Comparison of ENCODE assay signal across 30 cellular contexts in the genomic region with DNA sequence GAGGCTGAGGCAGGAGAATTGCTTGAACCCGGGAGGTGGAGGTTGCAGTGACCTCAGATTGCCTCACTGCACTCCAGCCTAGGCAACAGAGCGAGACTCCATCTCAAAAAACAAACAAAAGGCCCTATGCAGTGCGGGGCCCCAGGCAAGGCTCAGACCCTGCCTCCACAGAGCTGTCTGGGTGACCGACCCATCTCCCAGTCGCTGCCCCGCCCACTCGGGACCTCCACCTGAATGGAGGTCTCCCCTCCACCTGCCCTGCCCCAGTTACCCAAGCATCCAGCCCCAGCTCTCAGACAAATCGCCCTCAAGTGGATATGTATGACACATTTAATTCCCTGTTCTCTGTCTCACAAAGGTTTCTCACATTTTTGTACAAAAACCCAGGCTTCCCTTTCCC. TPM values are rescaled to one million over a fixed set of nuclear protein-coding genes. Genes with fewer than 3 reads are reported as not detected.
DNase-seq lines count a peak whose midpoint lies in the region; ATAC-seq, FAIRE-seq and TF ChIP-seq lines count a peak whose summit lies in the region.
"Had no signal": no experiment of that assay in that cellular context is flagged by ENCODE, and none has a peak within 500 bp of the region (broad histone marks: within the 10 kb centered on the region; RNA-seq: fewer than 3 reads in every experiment).

No MANE protein-coding gene starts in this region.

- H3K27me3 ChIP-seq in astrocyte (ENCODE audit: insufficient read depth, low read length) = no peaks in the 10 kb centered on the region
- peaks cover 0 to 20% (median 12%) of the 10 kb centered on the region in 3 experiments for H3K27me3 ChIP-seq in neuronal stem cell (ENCODE audit: control insufficient read depth in 3 of 3, insufficient read depth in 3 of 3, low read depth in 1 of 3, low read length in 3 of 3)

- peak overlapping the region; percentile 75 for H2AK5ac ChIP-seq in neuronal stem cell (ENCODE audit: low read depth, low read length)

- H2BK120ac ChIP-seq in neuronal stem cell (ENCODE audit: low read depth, low read length) = no peak overlapping the region

- no peaks in the 10 kb centered on the region for H3K9me3 Mint-ChIP-seq in astrocyte (ENCODE audit: unreplicated experiment)
- H3K9me3 Mint-ChIP-seq: CD4-positive, alpha-beta memory T cell; CD8-positive, alpha-beta memory T cell had no signal

- no peak for FAIRE-seq in A549 (lab: Jason Lieb, UNC)
- FAIRE-seq in astrocyte (lab: Jason Lieb, UNC) = no peak
- FAIRE-seq: GM12878, GM12892, GM19239 had no signal

- H3K4me2 ChIP-seq in A549 (peak overlapping the region; percentile 93; the same call in 2 of the 3 replicates), astrocyte (ENCODE audit: low read length) (no peak overlapping the region), neuronal stem cell (ENCODE audit: insufficient read depth, low read length, poor library complexity, severe bottlenecking) (no peak overlapping the region)
- H3K4me2 ChIP-seq: BLaER1 had no signal

- H3K27ac Mint-ChIP-seq in astrocyte (ENCODE audit: unreplicated experiment) = peak overlapping the region; percentile 47
- H3K27ac Mint-ChIP-seq: CD14-positive monocyte; CD4-positive, CD25-positive, alpha-beta regulatory T cell had no signal

- no peaks in the 10 kb centered on the region for H3K27me3 Mint-ChIP-seq in astrocyte (ENCODE audit: low read depth, unreplicated experiment)

- H3K4me3 ChIP-seq in A549 = no peak overlapping the region
- H3K4me3 ChIP-seq in astrocyte (ENCODE audit: insufficient read depth, low read depth, low read length) = no peak overlapping the region
- no peak overlapping the region for H3K4me3 ChIP-seq in neuronal stem cell (ENCODE audit: low read length in 2 of 2)
- H3K4me3 ChIP-seq: BLaER1, GM12878 had no signal

- peaks cover 14% of the 10 kb centered on the region for H3K36me3 ChIP-seq in astrocyte (ENCODE audit: insufficient read depth, low read length)
- no peaks in the 10 kb centered on the region for H3K36me3 ChIP-seq in neuronal stem cell (replicated peaks in 1 of 2; ENCODE audit: control insufficient read depth in 2 of 2, insufficient read depth in 2 of 2, low read length in 2 of 2)
- H3K36me3 ChIP-seq: BE2C, BLaER1 had no signal

- H2BK5ac ChIP-seq in neuronal stem cell (ENCODE audit: low read length) = no peak overlapping the region

- CTCF ChIA-PET in A549 (lab: Yijun Ruan, JAX) = interaction anchor here (0.8 to 14.8 kb wide), 4 partner anchors 15 to 73 kb away, joined by 3 to 105 read pairs (median 12); partner anchors contain the start of gene KMT5C

- no peak for ATAC-seq in A549
- ATAC-seq: GM12878 had no signal

- H3K4me1 Mint-ChIP-seq in astrocyte (ENCODE audit: low read depth, unreplicated experiment) = peaks cover 14% of the 10 kb centered on the region

- H3K79me2 ChIP-seq in astrocyte (ENCODE audit: insufficient read depth, low read length) = peaks cover 31% of the 10 kb centered on the region

- H3K27ac ChIP-seq in A549 (peak overlapping the region in 1 of 2 experiments; percentile 68; a peak in 3 of 6 replicates), astrocyte (ENCODE audit: low read depth, low read length) (no peak overlapping the region), neuronal stem cell (replicated peaks; ENCODE audit: low read length) (no peak overlapping the region)
- H3K27ac ChIP-seq: 22Rv1, BLaER1 had no signal

- peaks cover 12% of the 10 kb centered on the region for H3K36me3 Mint-ChIP-seq in astrocyte (ENCODE audit: low read depth, unreplicated experiment)
- H3K36me3 Mint-ChIP-seq: CD14-positive monocyte; CD4-positive, alpha-beta memory T cell; CD4-positive, CD25-positive, alpha-beta regulatory T cell had no signal

- H3K79me1 ChIP-seq in neuronal stem cell (ENCODE audit: low read depth, low read length) = no peaks in the 10 kb centered on the region

- H3K4me3 Mint-ChIP-seq in astrocyte (ENCODE audit: unreplicated experiment) = peak overlapping the region; percentile 14
- H3K4me3 Mint-ChIP-seq: CD14-positive monocyte; CD4-positive, alpha-beta memory T cell; CD8-positive, alpha-beta memory T cell had no signal

- H3K4ac ChIP-seq in neuronal stem cell (ENCODE audit: low read length) = no peak overlapping the region

- H3K23ac ChIP-seq in neuronal stem cell (ENCODE audit: low read depth, low read length, poor library complexity) = no peak overlapping the region

- no peak for TF ChIP-seq CTCF in A549 (IDR thresholded peaks at IDR 0.05)
- TF ChIP-seq CTCF in astrocyte (IDR thresholded peaks at IDR 0.05; ENCODE audit: insufficient read depth, low read depth, low read length) = no peak

- H4K20me1 ChIP-seq in astrocyte (ENCODE audit: insufficient read depth, low read length) = peaks cover 36% of the 10 kb centered on the region

- no peak for TF ChIP-seq EP300 in A549 (IDR thresholded peaks at IDR 0.05)

- no peak overlapping the region for H2AFZ ChIP-seq in astrocyte (ENCODE audit: low read depth, low read length)
- H2AFZ ChIP-seq in neuronal stem cell (ENCODE audit: low read length) = no peak overlapping the region

- H4K91ac ChIP-seq in neuronal stem cell (ENCODE audit: low read depth, low read length, poor library complexity) = no peak overlapping the region

- no peak overlapping the region for H3K14ac ChIP-seq in neuronal stem cell (ENCODE audit: low read length)

- H3K9ac ChIP-seq in astrocyte (ENCODE audit: low read length) (no peak overlapping the region), neuronal stem cell (ENCODE audit: low read depth, low read length, poor library complexity) (no peak overlapping the region)
- H3K9ac ChIP-seq: BLaER1 had no signal

- TF ChIP-seq RAD21 in A549 (conservative IDR thresholded peaks at IDR 0.05 in 1 of 2, IDR thresholded peaks at IDR 0.05 in 1 of 2) = no peak

- WGBS in A549 (ENCODE audit: missing lambda C conversion rate) = 85% methylated on average over 8 of the region's 8 CpGs
- WGBS in neuronal stem cell (ENCODE audit: extremely low coverage in 2 of 2, insufficient read length in 2 of 2, insufficient replicate concordance in 1 of 2), 2 donors = no CpG with 5 or more reads among the region's 8 CpGs

- H4K8ac ChIP-seq in neuronal stem cell (ENCODE audit: low read depth, low read length) = no peak overlapping the region

- H3K9me3 ChIP-seq in A549 (no peaks in the 10 kb centered on the region), astrocyte (ENCODE audit: insufficient read depth, low read depth, low read length) (no peaks in the 10 kb centered on the region), neuronal stem cell (replicated peaks in 1 of 2; ENCODE audit: control insufficient read depth in 2 of 2, insufficient read depth in 1 of 2, low read depth in 1 of 2, low read length in 2 of 2) (no peaks in the 10 kb centered on the region)
- H3K9me3 ChIP-seq: BE2C, BLaER1 had no signal

- TF ChIP-seq POLR2A in A549 (IDR thresholded peaks at IDR 0.05; ENCODE audit: low read length) = no peak

- H2BK15ac ChIP-seq in neuronal stem cell (ENCODE audit: low read length) = no peak overlapping the region

- DNase-seq in A549 (ENCODE audit: low read depth in 1 of 2, low spot score in 1 of 2) (no peak), astrocyte (ENCODE audit: low read depth) (no peak), neuronal stem cell (ENCODE audit: low spot score) (no peak), medulla oblongata (ENCODE audit: extremely low spot score) (no peak), glomerular visceral epithelial cell (ENCODE audit: extremely low spot score) (no peak)
- DNase-seq: ACHN; BE2C; C1 segment of cervical spinal cord; CD4-positive, alpha-beta memory T cell; CD4-positive, CD25-positive, alpha-beta regulatory T cell; CD8-positive, alpha-beta memory T cell; COR-L47; DMS 273 treated with DMSO at 0.1 percent for 48 hours; DMS153; DMS53; DMS79; DND-41; EL; GDM1 had no signal

- H3K4me1 ChIP-seq in A549 (peaks cover 34% of the 10 kb centered on the region), astrocyte (ENCODE audit: insufficient read depth, low read length) (peaks cover 7% of the 10 kb centered on the region), neuronal stem cell (ENCODE audit: control insufficient read depth in 2 of 2, insufficient read depth in 1 of 2, low read depth in 1 of 2, low read length in 2 of 2) (peaks cover 9 to 11% of the 10 kb centered on the region in 2 donors)

- H3K18ac ChIP-seq in neuronal stem cell (ENCODE audit: low read length) = peak overlapping the region; percentile 28

- POLR2A ChIA-PET in A549 (lab: Yijun Ruan, JAX) = no interaction called here

- H2BK12ac ChIP-seq in neuronal stem cell (ENCODE audit: low read length) = no peak overlapping the region

RNA-seq across cellular contexts. Expression of gene GARIN5B, which starts 2.2 kb away (rescaled TPM):
- polyA plus RNA-seq in A549 (2011; rRNA removed) (not detected in 2 replicates), A549 (2017; fragmentation: RNase III; extraction: RNeasy Plus Mini Kit Qiagen cat#74134 plus additional on column Dnase treatment) (0.05 TPM in 3 replicates)
- polyA plus RNA-seq in A549 (2012; cell fraction: cytosol; rRNA removed) = 0.01 TPM in 1 of 2 replicates, not detected in the other
- 0.20 and 0.23 TPM in 2 replicates for polyA plus RNA-seq in A549 (2012; cell fraction: nucleus; rRNA removed)
- polyA minus RNA-seq in A549 (2011; rRNA and poly(A)+ RNA removed) = not detected in 2 replicates
- 0.10 and 0.20 TPM in 2 replicates for total RNA-seq in astrocyte
- 0.08 TPM for polyA plus RNA-seq in neuronal stem cell (2013, experiment 1 of 2)
- polyA plus RNA-seq in neuronal stem cell (2013, experiment 2 of 2) = 0.08 TPM
- total RNA-seq: A172; A673; CD4-positive, alpha-beta memory T cell; CD4-positive, CD25-positive, alpha-beta regulatory T cell; CD8-positive, alpha-beta memory T cell; Daoy; G401; GM12878 had no signal
- polyA plus RNA-seq: AG04450; CD14-positive monocyte; CD4-positive, alpha-beta memory T cell; CD4-positive, CD25-positive, alpha-beta regulatory T cell; CD8-positive, alpha-beta memory T cell; GM12878 had no signal

RNA-seq across cellular contexts. Expression of gene IL11, which starts 5.0 kb away (rescaled TPM):
- 42.1 and 52.4 TPM in 2 replicates for polyA plus RNA-seq in A549 (2011; rRNA removed)
- 27.4 and 54.2 TPM in 2 replicates for polyA plus RNA-seq in A549 (2012; cell fraction: cytosol; rRNA removed)
- 89.3 and 99.2 TPM in 2 replicates for polyA plus RNA-seq in A549 (2012; cell fraction: nucleus; rRNA removed)
- polyA plus RNA-seq in A549 (2017; fragmentation: RNase III; extraction: RNeasy Plus Mini Kit Qiagen cat#74134 plus additional on column Dnase treatment) = 91.7 to 115 TPM (median 100.0 TPM) in 3 replicates
- polyA minus RNA-seq in A549 (2011; rRNA and poly(A)+ RNA removed) = 19.6 and 26.4 TPM in 2 replicates
- total RNA-seq in astrocyte = 183 and 202 TPM in 2 replicates
- 1.1 TPM for polyA plus RNA-seq in neuronal stem cell (2013, experiment 1 of 2)
- polyA plus RNA-seq in neuronal stem cell (2013, experiment 2 of 2) = 1.1 TPM
- total RNA-seq: CD4-positive, CD25-positive, alpha-beta regulatory T cell had no signal
- polyA plus RNA-seq: CD14-positive monocyte; CD4-positive, alpha-beta memory T cell; CD4-positive, CD25-positive, alpha-beta regulatory T cell; CD8-positive, alpha-beta memory T cell; GM12878 had no signal

RNA-seq across cellular contexts. Expression of gene COX6B2, which starts 10.7 kb away (rescaled TPM):
- polyA plus RNA-seq in A549 (2011; rRNA removed) (0.78 and 0.82 TPM in 2 replicates), A549 (2017; fragmentation: RNase III; extraction: RNeasy Plus Mini Kit Qiagen cat#74134 plus additional on column Dnase treatment) (3.1 to 6.4 TPM (median 3.9 TPM) in 3 replicates)
- 0.66 and 1.00 TPM in 2 replicates for polyA plus RNA-seq in A549 (2012; cell fraction: cytosol; rRNA removed)
- polyA plus RNA-seq in A549 (2012; cell fraction: nucleus; rRNA removed) = 4.6 and 7.0 TPM in 2 replicates
- polyA minus RNA-seq in A549 (2011; rRNA and poly(A)+ RNA removed) = 0.74 and 1.2 TPM in 2 replicates
- 0.50 TPM in 2 replicates for total RNA-seq in astrocyte
- polyA plus RNA-seq in neuronal stem cell (2013, experiment 1 of 2) = 0.81 TPM
- polyA plus RNA-seq in neuronal stem cell (2013, experiment 2 of 2) = 0.71 TPM
- total RNA-seq: A673; CD8-positive, alpha-beta memory T cell; Daoy; GM12878 had no signal
- polyA plus RNA-seq: CD14-positive monocyte; CD4-positive, alpha-beta memory T cell; CD4-positive, CD25-positive, alpha-beta regulatory T cell; CD8-positive, alpha-beta memory T cell had no signal

RNA-seq across cellular contexts. Expression of gene TMEM190, which starts 11.4 kb away (rescaled TPM):
- polyA plus RNA-seq in A549 (2011; rRNA removed) (0.58 and 1.1 TPM in 2 replicates), A549 (2017; fragmentation: RNase III; extraction: RNeasy Plus Mini Kit Qiagen cat#74134 plus additional on column Dnase treatment) (1.2 to 1.9 TPM (median 1.7 TPM) in 3 replicates)
- 1.6 and 1.9 TPM in 2 replicates for polyA plus RNA-seq in A549 (2012; cell fraction: cytosol; rRNA removed)
- polyA plus RNA-seq in A549 (2012; cell fraction: nucleus; rRNA removed) = 11.6 and 14.4 TPM in 2 replicates
- 0.41 TPM in 1 of 2 replicates, not detected in the other for polyA minus RNA-seq in A549 (2011; rRNA and poly(A)+ RNA removed)
- 2.5 TPM in 2 replicates for total RNA-seq in astrocyte
- 0.85 TPM for polyA plus RNA-seq in neuronal stem cell (2013, experiment 1 of 2)
- polyA plus RNA-seq in neuronal stem cell (2013, experiment 2 of 2) = 0.46 TPM
- total RNA-seq: A172; A673; CD4-positive, alpha-beta memory T cell; CD4-positive, CD25-positive, alpha-beta regulatory T cell; CD8-positive, alpha-beta memory T cell; Daoy; GM12878 had no signal
- polyA plus RNA-seq: CD14-positive monocyte; CD4-positive, alpha-beta memory T cell; CD4-positive, CD25-positive, alpha-beta regulatory T cell; CD8-positive, alpha-beta memory T cell; GM12878 had no signal

RNA-seq across cellular contexts. Expression of gene TMEM238, which starts 18.8 kb away (rescaled TPM):
- polyA plus RNA-seq in A549 (2011; rRNA removed) (0.37 and 0.70 TPM in 2 replicates), A549 (2017; fragmentation: RNase III; extraction: RNeasy Plus Mini Kit Qiagen cat#74134 plus additional on column Dnase treatment) (2.5 to 3.6 TPM (median 2.7 TPM) in 3 replicates)
- polyA plus RNA-seq in A549 (2012; cell fraction: cytosol; rRNA removed) = 2.0 and 2.9 TPM in 2 replicates
- 1.8 and 4.0 TPM in 2 replicates for polyA plus RNA-seq in A549 (2012; cell fraction: nucleus; rRNA removed)
- 0.37 and 0.44 TPM in 2 replicates for polyA minus RNA-seq in A549 (2011; rRNA and poly(A)+ RNA removed)
- 1.4 and 2.1 TPM in 2 replicates for total RNA-seq in astrocyte
- 0.14 TPM for polyA plus RNA-seq in neuronal stem cell (2013, experiment 1 of 2)
- polyA plus RNA-seq in neuronal stem cell (2013, experiment 2 of 2) = 0.14 TPM
- total RNA-seq: A172, G401 had no signal
- polyA plus RNA-seq: AG04450, CD14-positive monocyte had no signal
